In the genomic region with DNA sequence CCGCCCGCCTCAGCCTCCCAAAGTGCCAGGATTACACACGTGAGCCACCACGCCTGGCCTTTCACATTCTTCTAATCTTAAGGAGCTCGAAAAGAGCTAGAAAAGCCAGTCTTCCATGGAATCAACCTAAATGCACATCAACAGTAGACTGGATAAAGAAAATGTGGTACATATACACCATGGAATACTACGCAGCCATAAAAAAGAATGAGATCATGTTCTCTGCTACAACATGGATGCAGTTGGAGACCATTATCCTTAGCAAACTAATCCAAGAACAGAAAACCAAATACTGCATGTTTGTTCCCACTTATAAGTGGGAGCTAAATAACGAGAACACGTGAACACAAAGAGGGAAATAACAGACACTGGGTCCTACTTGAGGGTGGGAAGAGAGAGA, we compare ENCODE assay signal across 1 cellular context.
TF ChIP-seq lines count a peak whose summit lies in the region.

No MANE protein-coding gene starts in this region.

TF ChIP-seq in A549, 52 proteins besides CTCF, POLR2A, EP300 and RAD21:
- TF ChIP-seq, protein P1, sequence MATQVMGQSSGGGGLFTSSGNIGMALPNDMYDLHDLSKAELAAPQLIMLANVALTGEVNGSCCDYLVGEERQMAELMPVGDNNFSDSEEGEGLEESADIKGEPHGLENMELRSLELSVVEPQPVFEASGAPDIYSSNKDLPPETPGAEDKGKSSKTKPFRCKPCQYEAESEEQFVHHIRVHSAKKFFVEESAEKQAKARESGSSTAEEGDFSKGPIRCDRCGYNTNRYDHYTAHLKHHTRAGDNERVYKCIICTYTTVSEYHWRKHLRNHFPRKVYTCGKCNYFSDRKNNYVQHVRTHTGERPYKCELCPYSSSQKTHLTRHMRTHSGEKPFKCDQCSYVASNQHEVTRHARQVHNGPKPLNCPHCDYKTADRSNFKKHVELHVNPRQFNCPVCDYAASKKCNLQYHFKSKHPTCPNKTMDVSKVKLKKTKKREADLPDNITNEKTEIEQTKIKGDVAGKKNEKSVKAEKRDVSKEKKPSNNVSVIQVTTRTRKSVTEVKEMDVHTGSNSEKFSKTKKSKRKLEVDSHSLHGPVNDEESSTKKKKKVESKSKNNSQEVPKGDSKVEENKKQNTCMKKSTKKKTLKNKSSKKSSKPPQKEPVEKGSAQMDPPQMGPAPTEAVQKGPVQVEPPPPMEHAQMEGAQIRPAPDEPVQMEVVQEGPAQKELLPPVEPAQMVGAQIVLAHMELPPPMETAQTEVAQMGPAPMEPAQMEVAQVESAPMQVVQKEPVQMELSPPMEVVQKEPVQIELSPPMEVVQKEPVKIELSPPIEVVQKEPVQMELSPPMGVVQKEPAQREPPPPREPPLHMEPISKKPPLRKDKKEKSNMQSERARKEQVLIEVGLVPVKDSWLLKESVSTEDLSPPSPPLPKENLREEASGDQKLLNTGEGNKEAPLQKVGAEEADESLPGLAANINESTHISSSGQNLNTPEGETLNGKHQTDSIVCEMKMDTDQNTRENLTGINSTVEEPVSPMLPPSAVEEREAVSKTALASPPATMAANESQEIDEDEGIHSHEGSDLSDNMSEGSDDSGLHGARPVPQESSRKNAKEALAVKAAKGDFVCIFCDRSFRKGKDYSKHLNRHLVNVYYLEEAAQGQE (IDR thresholded peaks at IDR 0.05) = no peak
- 0 out of 2 replicates have a peak, but pooled peaks have one; percentile 42 for TF ChIP-seq KDM1A (IDR thresholded peaks at IDR 0.05; ENCODE audit: low read depth)
TF ChIP-seq in A549: peak in this region for 1.
